12 cellular contexts compared by ENCODE assay signal in genomic region chr7:32071466-32072091, GRCh38. TPM values are rescaled to one million over a fixed set of nuclear protein-coding genes. Genes with fewer than 3 reads are reported as not detected.
A peak's percentile ranks its signal among the peaks of the same experiment; 100 is the strongest.
DNase-seq lines count a peak whose midpoint lies in the region; ATAC-seq and TF ChIP-seq lines count a peak whose summit lies in the region.
"Had no signal": no experiment of that assay in that cellular context is flagged by ENCODE, and none has a peak within 500 bp of the region (broad histone marks: within the 10 kb centered on the region; RNA-seq: fewer than 3 reads in every experiment).

No MANE protein-coding gene starts in this region.

- H3K4me3 ChIP-seq in right atrium auricular region (peak overlapping the region; percentile 61), fibroblast of lung (replicated peaks in 1 of 4; ENCODE audit: control extremely low read depth in 1 of 4, insufficient read depth in 1 of 4, low read depth in 3 of 4, low read length in 4 of 4) (peak overlapping the region in 3 of 4 experiments; percentile 27 to 74 (median 43)), osteoblast (ENCODE audit: insufficient read depth, low read length) (peak overlapping the region; percentile 86), thyroid gland (replicated peaks in 1 of 3) (peak overlapping the region in 1 of 3 donors; percentile 21)
- H3K4me3 ChIP-seq: GM12878 had no signal

- H3K4me1 ChIP-seq in right atrium auricular region (peaks cover 0 to 36% of the 10 kb centered on the region in 2 donors), fibroblast of lung (ENCODE audit: control insufficient read depth, extremely low read depth, insufficient read depth, low read length) (no peaks in the 10 kb centered on the region), osteoblast (ENCODE audit: insufficient read depth, low read length) (peaks cover 29% of the 10 kb centered on the region), thyroid gland (no peaks in the 10 kb centered on the region)

- 32 to 38% methylated on average over 6 of the region's 6 CpGs for WGBS in thyroid gland, 2 donors

- H3K27me3 ChIP-seq in right atrium auricular region (no peaks in the 10 kb centered on the region), fibroblast of lung (ENCODE audit: control insufficient read depth, insufficient read depth, low read length) (no peaks in the 10 kb centered on the region), osteoblast (ENCODE audit: insufficient read depth, low read length) (no peaks in the 10 kb centered on the region), thyroid gland (no peaks in the 10 kb centered on the region)

- H3K4me2 ChIP-seq in fibroblast of lung (ENCODE audit: extremely low read depth, insufficient read depth, low read length) (peak overlapping the region; percentile 44), osteoblast (ENCODE audit: insufficient read depth, low read length) (peak overlapping the region; percentile 93)

- no peak overlapping the region for H3K9ac ChIP-seq in fibroblast of lung (ENCODE audit: insufficient read depth, low read length)

- H3K36me3 ChIP-seq in right atrium auricular region (no peaks in the 10 kb centered on the region), fibroblast of lung (ENCODE audit: control insufficient read depth, insufficient read depth, low read length) (no peaks in the 10 kb centered on the region), osteoblast (ENCODE audit: insufficient read depth, low read length) (peaks cover 5% of the 10 kb centered on the region), thyroid gland (no peaks in the 10 kb centered on the region)

- no peaks in the 10 kb centered on the region for H4K20me1 ChIP-seq in fibroblast of lung (ENCODE audit: control insufficient read depth, extremely low read depth, insufficient read depth, low read length)
- peaks cover 3% of the 10 kb centered on the region for H4K20me1 ChIP-seq in osteoblast (ENCODE audit: insufficient read depth, low read length)

- H3K9me3 ChIP-seq in right atrium auricular region (no peaks in the 10 kb centered on the region), fibroblast of lung (ENCODE audit: control insufficient read depth, insufficient read depth, low read depth, low read length) (no peaks in the 10 kb centered on the region), osteoblast (ENCODE audit: low read depth, low read length) (no peaks in the 10 kb centered on the region), thyroid gland (no peaks in the 10 kb centered on the region)

- H3K79me2 ChIP-seq in fibroblast of lung (ENCODE audit: control insufficient read depth, insufficient read depth, low read length) (peaks cover 13% of the 10 kb centered on the region), osteoblast (ENCODE audit: insufficient read depth, low read length) (peaks cover 58% of the 10 kb centered on the region)

- DNase-seq in right atrium auricular region (ENCODE audit: low spot score) (no peak), Right ventricle myocardium superior (no peak), fibroblast of lung (ENCODE audit: low read depth in 2 of 2) (no peak), osteoblast (ENCODE audit: insufficient read length, low spot score, missing footprints) (no peak), NCI-H2171 treated with DMSO at 0.1 percent for 48 hours (lab: John Stamatoyannopoulos, UW) (no peak), RPMI8226 (no peak), thyroid gland (no peak), A172 (ENCODE audit: low spot score) (no peak)
- DNase-seq: NCI-H187; stimulated activated naive CD4-positive, alpha-beta T cell had no signal

- H3K27ac ChIP-seq in right atrium auricular region = peak overlapping the region; percentile 86 to 88
- H3K27ac ChIP-seq in fibroblast of lung (ENCODE audit: insufficient read depth, low read length) = no peak overlapping the region
- H3K27ac ChIP-seq in osteoblast (ENCODE audit: low read depth, low read length) = peak overlapping the region; percentile 64
- H3K27ac ChIP-seq in thyroid gland = no peak overlapping the region

- no peak for TF ChIP-seq POLR2A in thyroid gland (IDR thresholded peaks at IDR 0.05)

- TF ChIP-seq CTCF in right atrium auricular region (IDR thresholded peaks at IDR 0.05) (no peak), fibroblast of lung (conservative IDR thresholded peaks at IDR 0.05 in 1 of 2, IDR thresholded peaks at IDR 0.05 in 1 of 2; ENCODE audit: low read depth in 1 of 2, low read length in 2 of 2) (no peak), osteoblast (IDR thresholded peaks at IDR 0.05; ENCODE audit: extremely low read depth, low read depth, low read length) (no peak), thyroid gland (IDR thresholded peaks at IDR 0.05) (no peak)

- H2AFZ ChIP-seq in fibroblast of lung (ENCODE audit: low read length) (no peak overlapping the region), osteoblast (ENCODE audit: low read length) (peak overlapping the region; percentile 87)

- ATAC-seq in Right ventricle myocardium superior (ENCODE audit: poor library complexity) = no peak

- intact Hi-C loops in Right ventricle myocardium superior (cut with DNase I) = loop anchor here (5.0 kb wide), 1 partner anchor 91 kb away; no protein-coding TSS in a partner anchor
- intact Hi-C loops in thyroid gland (cut with DNase I) = no loop called here

RNA-seq across cellular contexts. Expression of gene PDE1C, which starts 1.4 kb away (rescaled TPM):
- total RNA-seq in right atrium auricular region (10 to 100 TPM; 35.7 to 47.8 TPM), Right ventricle myocardium superior (181 TPM), fibroblast of lung (23.4 and 27.6 TPM in 2 replicates), osteoblast (143 and 149 TPM in 2 replicates), thyroid gland (1 to 10 TPM; 2.8 to 7.8 (median 4.0) TPM)
- 4.2 and 16.6 TPM in 2 replicates for polyA plus RNA-seq in fibroblast of lung
- polyA plus RNA-seq in fibroblast of lung (2012) = 4.4 and 22.6 TPM in 2 replicates
- 17.6 and 41.4 TPM in 2 replicates for polyA minus RNA-seq in fibroblast of lung (ENCODE audit: low replicate concordance)
- total RNA-seq in A172 (2014; rRNA removed; shearing (Covaris generic)) = 133 and 140 TPM in 2 replicates
- total RNA-seq: activated T-helper 1 cell treated with anti-CD3 and anti-CD28 coated beads, Interleukin-12 subunit alpha, Interleukin-12 subunit beta, Interleukin-2, Interleukin-4 antibody, amounts not matched to agents 30 ng/mL and 10 ng/mL and 1 ng/mL, durations not matched to agents 14 hours and 24 hours and 36 hours had no signal

Comparison
In these comparisons a context has a peak if more than half of its experiments do, and no peak if none do; other contexts are left out.
1. H3K27ac ChIP-seq: peak in right atrium auricular region (2 of 2) and osteoblast (single experiment); none in fibroblast of lung (single experiment) and thyroid gland (0 of 3).